In the genomic region with DNA sequence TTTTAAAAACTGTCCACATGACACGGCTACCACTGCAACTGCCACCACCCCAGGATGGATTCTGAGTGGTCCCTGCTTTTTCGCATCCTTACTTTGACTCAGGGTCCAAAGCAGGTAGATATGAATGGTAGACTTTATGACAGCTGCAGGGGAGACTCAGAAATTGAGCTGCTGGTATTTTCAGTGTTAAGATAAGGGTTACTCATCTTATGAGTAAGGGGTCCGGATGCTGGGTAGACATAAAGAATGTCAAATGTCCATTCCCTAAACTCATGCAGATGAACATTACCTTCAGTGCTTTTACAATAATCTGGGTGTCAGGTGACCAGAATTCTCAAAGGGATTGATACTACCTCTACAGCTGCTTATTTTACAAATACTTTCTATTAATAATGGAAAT, we compare ENCODE assay signal across 26 cellular contexts. TPM values are rescaled to one million over a fixed set of nuclear protein-coding genes. Genes with fewer than 3 reads are reported as not detected.
DNase-seq lines count a peak whose midpoint lies in the region; ATAC-seq, FAIRE-seq and TF ChIP-seq lines count a peak whose summit lies in the region.
"Had no signal": no experiment of that assay in that cellular context is flagged by ENCODE, and none has a peak within 500 bp of the region (broad histone marks: within the 10 kb centered on the region; RNA-seq: fewer than 3 reads in every experiment).

No MANE protein-coding gene starts in this region.

- H3K79me2 ChIP-seq in SK-N-SH (ENCODE audit: insufficient read depth) (no peaks in the 10 kb centered on the region), PC-3 (ENCODE audit: low read length) (no peaks in the 10 kb centered on the region), neural progenitor cell (ENCODE audit: low read depth) (no peaks in the 10 kb centered on the region)

- H3K9ac ChIP-seq in SK-N-SH (no peak overlapping the region), PC-3 (ENCODE audit: low read length) (no peak overlapping the region), neural progenitor cell (no peak overlapping the region)

- intact Hi-C loops in PC-3 (cut with micrococcal nuclease) (no loop called here), mucosa of descending colon (cut with DNase I, micrococcal nuclease) (no loop called here)

- H3K27ac ChIP-seq in SK-N-SH (ENCODE audit: low read depth in 2 of 2, low read length in 1 of 2) (no peak overlapping the region), PC-3 (ENCODE audit: low read length) (no peak overlapping the region), neural progenitor cell (no peak overlapping the region)
- H3K27ac ChIP-seq: 22Rv1, PC-9 had no signal

- POLR2A ChIA-PET in SK-N-SH (lab: Yijun Ruan, JAX) (no interaction called here), PC-3 (lab: Charles Lee; ENCODE audit: unreplicated experiment) (no interaction called here)

- BruUV-seq in PC-3 (replicated peaks; lab: Mats Ljungman, UMichigan) = no TSS peak

- CTCF ChIA-PET in SK-N-SH (lab: Yijun Ruan, JAX) (interaction anchor here (1.3 kb wide), 1 partner anchor 260 kb away, joined by 4 read pairs; no protein-coding TSS in a partner anchor), PC-3 (lab: Charles Lee) (no interaction called here)

- peaks cover 3% of the 10 kb centered on the region for H3K9me3 Mint-ChIP-seq in neural progenitor cell
- H3K9me3 Mint-ChIP-seq: GM23338, H9 had no signal

- H3K27ac Mint-ChIP-seq in neural progenitor cell = no peak overlapping the region
- H3K27ac Mint-ChIP-seq: GM23338, H9 had no signal

- H3F3A ChIP-seq in SK-N-SH (replicated peaks; ENCODE audit: insufficient read depth) = peaks cover 4% of the 10 kb centered on the region
- H3F3A ChIP-seq in PC-3 (ENCODE audit: low read length, unreplicated experiment) = no peaks in the 10 kb centered on the region
- H3F3A ChIP-seq in neural progenitor cell (ENCODE audit: low read depth) = no peaks in the 10 kb centered on the region

- no peak overlapping the region for H3K4me3 Mint-ChIP-seq in neural progenitor cell
- H3K4me3 Mint-ChIP-seq: GM23338, H9 had no signal

- no peak for TF ChIP-seq EP300 in SK-N-SH (IDR thresholded peaks at IDR 0.05; ENCODE audit: borderline replicate concordance in 1 of 2, low read depth in 1 of 2, low read length in 1 of 2)

- no peaks in the 10 kb centered on the region for H3K9me3 ChIP-seq in SK-N-SH
- H3K9me3 ChIP-seq in PC-3 (ENCODE audit: low read length) = no peaks in the 10 kb centered on the region
- H3K9me3 ChIP-seq in mucosa of descending colon = no peaks in the 10 kb centered on the region
- no peaks in the 10 kb centered on the region for H3K9me3 ChIP-seq in neural progenitor cell (ENCODE audit: low read depth)

- H3K36me3 ChIP-seq in SK-N-SH (replicated peaks in 1 of 2; ENCODE audit: control insufficient read depth in 1 of 2, insufficient read depth in 2 of 2, low read length in 1 of 2) (no peaks in the 10 kb centered on the region), PC-3 (ENCODE audit: low read depth, low read length) (no peaks in the 10 kb centered on the region), bronchial epithelial cell (ENCODE audit: control insufficient read depth, insufficient read depth, low read length) (no peaks in the 10 kb centered on the region), mucosa of descending colon (ENCODE audit: low read depth) (no peaks in the 10 kb centered on the region), neural progenitor cell (no peaks in the 10 kb centered on the region)

- TF ChIP-seq RAD21 in SK-N-SH (IDR thresholded peaks at IDR 0.05; ENCODE audit: low read length) = no peak

- H2AFZ ChIP-seq in SK-N-SH (ENCODE audit: low read depth) = 0 out of 2 replicates have a peak overlapping the region, but pooled peaks have one; percentile 17
- H2AFZ ChIP-seq in PC-3 (ENCODE audit: low read length) = no peak overlapping the region
- H2AFZ ChIP-seq in neural progenitor cell (replicated peaks) = no peak overlapping the region

- DNase-seq in SK-N-SH (no peak), PC-3 (peak; percentile 40), bronchial epithelial cell (ENCODE audit: low read depth) (peak; percentile 10), mucosa of descending colon (no peak), neural progenitor cell (ENCODE audit: low spot score) (no peak)
- DNase-seq in effector CD8-positive, alpha-beta T cell (lab: John Stamatoyannopoulos, UW) = no peak
- DNase-seq: ACHN; DMS153; DND-41; H9; MV-4-11; NCI-H1105; NCI-H1436 treated with DMSO at 0.1 percent for 48 hours; NCI-H187 treated with DMSO at 0.1 percent for 48 hours; NCI-H2107; NCI-H524; NCI-H774; NK-92 treated with Interleukin-12 subunit alpha and Interleukin-12 subunit beta, amount 100 ng/mL, for 24 hours; PC-9; RPMI8226; SHP77 had no signal

- H3K4me3 ChIP-seq in SK-N-SH (ENCODE audit: low read depth in 2 of 2, low read length in 1 of 2) (no peak overlapping the region), PC-3 (ENCODE audit: low read length) (no peak overlapping the region), bronchial epithelial cell (ENCODE audit: low read depth, low read length) (no peak overlapping the region), mucosa of descending colon (no peak overlapping the region), neural progenitor cell (no peak overlapping the region)
- H3K4me3 ChIP-seq: GM23338, PC-9 had no signal

- H3K36me3 Mint-ChIP-seq in neural progenitor cell = no peaks in the 10 kb centered on the region

- H3K4me1 ChIP-seq in SK-N-SH (ENCODE audit: control insufficient read depth in 1 of 2, insufficient read depth in 2 of 2, low read depth in 1 of 2, low read length in 1 of 2) (peaks cover 0 to 4% of the 10 kb centered on the region in 2 experiments; a peak in 1 of 4 replicates), PC-3 (ENCODE audit: insufficient read depth, low read length) (peaks cover 4% of the 10 kb centered on the region; the same call in 1 of the 2 replicates), mucosa of descending colon (ENCODE audit: low read depth) (no peaks in the 10 kb centered on the region), neural progenitor cell (peaks cover 2% of the 10 kb centered on the region)

- no peak overlapping the region for H3K4me2 ChIP-seq in SK-N-SH
- no peak overlapping the region for H3K4me2 ChIP-seq in PC-3 (ENCODE audit: low read length)
- no peak overlapping the region for H3K4me2 ChIP-seq in neural progenitor cell
- H3K4me2 ChIP-seq: GM23338 had no signal

- no peaks in the 10 kb centered on the region for H3K27me3 Mint-ChIP-seq in neural progenitor cell (ENCODE audit: insufficient read depth, low read depth)

- no peaks in the 10 kb centered on the region for H3K4me1 Mint-ChIP-seq in neural progenitor cell
- H3K4me1 Mint-ChIP-seq: GM23338 had no signal

- ATAC-seq in SK-N-SH treated with all-trans-retinoic acid at 6 μM for 48 hours (no peak), PC-3 (peak; percentile 29), HG02759 (IDR thresholded peaks at IDR 0.05; ENCODE audit: unreplicated experiment) (no peak), mucosa of descending colon (no peak)
- ATAC-seq: GM23338 had no signal

- H3K9me2 ChIP-seq in SK-N-SH (no peaks in the 10 kb centered on the region), PC-3 (replicated peaks; ENCODE audit: low read length) (no peaks in the 10 kb centered on the region)

- H3K27me3 ChIP-seq in SK-N-SH (ENCODE audit: insufficient read depth) (no peaks in the 10 kb centered on the region), PC-3 (ENCODE audit: low read length) (no peaks in the 10 kb centered on the region), bronchial epithelial cell (ENCODE audit: control insufficient read depth, insufficient read depth, low read length) (no peaks in the 10 kb centered on the region), neural progenitor cell (no peaks in the 10 kb centered on the region)

- FAIRE-seq in bronchial epithelial cell (lab: Jason Lieb, UNC) = no peak
- FAIRE-seq: G401.6 had no signal

- 80% methylated on average over 3 of the region's 3 CpGs for WGBS in SK-N-SH (ENCODE audit: low lambda C conversion rate)

- H4K20me1 ChIP-seq in SK-N-SH (ENCODE audit: insufficient read depth) (no peaks in the 10 kb centered on the region), PC-3 (ENCODE audit: low read length) (no peaks in the 10 kb centered on the region), neural progenitor cell (ENCODE audit: low read depth) (no peaks in the 10 kb centered on the region)

- TF ChIP-seq CTCF in SK-N-SH (IDR thresholded peaks at IDR 0.05) (no peak), PC-3 (conservative IDR thresholded peaks at IDR 0.05; ENCODE audit: low read depth, low read length) (no peak), bronchial epithelial cell (IDR thresholded peaks at IDR 0.05; ENCODE audit: insufficient read depth, low read length, severe bottlenecking) (no peak), mucosa of descending colon (IDR thresholded peaks at IDR 0.05) (no peak), neural progenitor cell (IDR thresholded peaks at IDR 0.05) (no peak)

TF ChIP-seq in SK-N-SH, 30 proteins besides CTCF, POLR2A, EP300 and RAD21 (continues in another document):
- TF ChIP-seq RFX5 (IDR thresholded peaks at IDR 0.05; ENCODE audit: low read length) (no peak), MEF2A (IDR thresholded peaks at IDR 0.05; ENCODE audit: borderline replicate concordance, low read depth) (no peak), RXRA (IDR thresholded peaks at IDR 0.05; ENCODE audit: borderline replicate concordance, low read depth) (no peak), FOSL2 (IDR thresholded peaks at IDR 0.05; ENCODE audit: borderline replicate concordance, low read depth) (no peak), EZH2phosphoT487 (IDR thresholded peaks at IDR 0.05; ENCODE audit: borderline replicate concordance, low read depth) (no peak)

TF ChIP-seq in SK-N-SH treated with all-trans-retinoic acid at 6 μM for 48 hours, 23 proteins besides CTCF, POLR2A, EP300 and RAD21:
- TF ChIP-seq ZNF8 (CRISPR knock-in tag; IDR thresholded peaks at IDR 0.05) (no peak), RARB (CRISPR knock-in tag; IDR thresholded peaks at IDR 0.05) (no peak), ZNF70 (CRISPR knock-in tag; IDR thresholded peaks at IDR 0.05) (no peak), ISL1 (CRISPR knock-in tag; IDR thresholded peaks at IDR 0.05) (no peak), TOX (CRISPR knock-in tag; IDR thresholded peaks at IDR 0.05; ENCODE audit: borderline replicate concordance) (no peak), CSDC2 (CRISPR knock-in tag; IDR thresholded peaks at IDR 0.05) (no peak), GLIS3 (CRISPR knock-in tag; IDR thresholded peaks at IDR 0.05) (no peak), BACH2 (CRISPR knock-in tag; IDR thresholded peaks at IDR 0.05; ENCODE audit: borderline replicate concordance) (no peak)

RNA-seq across cellular contexts. Expression of a gene that starts 25.9 kb away (rescaled TPM):
- 13.7 and 14.2 TPM in 2 replicates for polyA plus RNA-seq in SK-N-SH (2012; rRNA removed)
- 18.4 and 18.8 TPM in 2 replicates for polyA plus RNA-seq in SK-N-SH (2012; cell fraction: cytosol; rRNA removed)
- polyA plus RNA-seq in SK-N-SH (2012; cell fraction: nucleus; rRNA removed) = 11.8 and 21.9 TPM in 2 replicates
- total RNA-seq in PC-3 (2014; rRNA removed) (45.8 and 66.8 TPM in 2 replicates), bronchial epithelial cell (49.5 and 59.7 TPM in 2 replicates), mucosa of descending colon (10 to 100 TPM; 24.4 to 69.9 (median 26.0) TPM), neural progenitor cell (ENCODE audit: low replicate concordance) (66.1 and 110 TPM in 2 replicates)

Comparison
In these comparisons a context has a peak if more than half of its experiments do, and no peak if none do; other contexts are left out.
1. DNase-seq: peak in PC-3 (single experiment) and bronchial epithelial cell (single experiment); none in SK-N-SH (single experiment), mucosa of descending colon (0 of 3), neural progenitor cell (single experiment) and effector CD8-positive, alpha-beta T cell (single experiment).